21 cellular contexts compared by ENCODE assay signal in genomic region chr5:172075655-172076054, GRCh38.
DNase-seq lines count a peak whose midpoint lies in the region; ATAC-seq and TF ChIP-seq lines count a peak whose summit lies in the region.
"Had no signal": no experiment of that assay in that cellular context is flagged by ENCODE, and none has a peak within 500 bp of the region (broad histone marks: within the 10 kb centered on the region; RNA-seq: fewer than 3 reads in every experiment).

No MANE protein-coding gene starts in this region.

- no peak for TF ChIP-seq CTCF in activated CD8-positive, alpha-beta T cell treated with anti-CD3 and anti-CD28 coated beads for 36 hours (IDR thresholded peaks at IDR 0.05)

- CTCF ChIA-PET in activated CD8-positive, alpha-beta T cell treated with anti-CD3 and anti-CD28 coated beads for 36 hours (lab: Charles Lee): no interaction called here

- peaks cover 61% of the 10 kb centered on the region for H3K36me3 Mint-ChIP-seq in activated naive CD8-positive, alpha-beta T cell treated with anti-CD3 and anti-CD28 coated beads, Interleukin-2, amount 10 ng/mL, durations not matched to agents 7 days and 5 days
- H3K36me3 Mint-ChIP-seq in activated naive CD8-positive, alpha-beta T cell treated with anti-CD3 and anti-CD28 coated beads, Interleukin-2, amount 50 U/mL, for 24 hours (ENCODE audit: low read depth): peaks cover 53% of the 10 kb centered on the region
- H3K36me3 Mint-ChIP-seq in activated CD8-positive, alpha-beta T cell treated with anti-CD3 and anti-CD28 coated beads for 36 hours (ENCODE audit: low read depth): peaks cover 62% of the 10 kb centered on the region

- H3K9me3 Mint-ChIP-seq in activated naive CD8-positive, alpha-beta T cell treated with anti-CD3 and anti-CD28 coated beads, Interleukin-2, amount 10 ng/mL, durations not matched to agents 7 days and 5 days: no peaks in the 10 kb centered on the region
- H3K9me3 Mint-ChIP-seq in activated naive CD8-positive, alpha-beta T cell treated with anti-CD3 and anti-CD28 coated beads, Interleukin-2, amount 50 U/mL, for 24 hours: no peaks in the 10 kb centered on the region
- H3K9me3 Mint-ChIP-seq in activated CD8-positive, alpha-beta T cell treated with anti-CD3 and anti-CD28 coated beads for 36 hours: peaks cover 4% of the 10 kb centered on the region

- no peak for DNase-seq in activated naive CD8-positive, alpha-beta T cell treated with anti-CD3 and anti-CD28 coated beads, Interleukin-2, amount 10 ng/mL, durations not matched to agents 7 days and 5 days
- DNase-seq in activated naive CD8-positive, alpha-beta T cell treated with anti-CD3 and anti-CD28 coated beads, Interleukin-2, amount 50 U/mL, for 24 hours: no peak
- DNase-seq in activated CD8-positive, alpha-beta T cell treated with anti-CD3 and anti-CD28 coated beads for 36 hours: no peak
- peak; percentile 6 for DNase-seq in islet precursor cell
- DNase-seq in NCI-H1436 treated with DMSO at 0.1 percent for 48 hours (lab: John Stamatoyannopoulos, UW): no peak
- DNase-seq: DMS153, DND-41, GM23248, H7, KBM-7, MV-4-11, NCI-H1105, NCI-H146, NCI-H1930, NCI-H2107, NCI-H524, NCI-H774, SIG-M5 had no signal

- no peak overlapping the region for H3K4me3 Mint-ChIP-seq in activated naive CD8-positive, alpha-beta T cell treated with anti-CD3 and anti-CD28 coated beads, Interleukin-2, amount 10 ng/mL, durations not matched to agents 7 days and 5 days
- H3K4me3 Mint-ChIP-seq in activated naive CD8-positive, alpha-beta T cell treated with anti-CD3 and anti-CD28 coated beads, Interleukin-2, amount 50 U/mL, for 24 hours: no peak overlapping the region
- no peak overlapping the region for H3K4me3 Mint-ChIP-seq in activated CD8-positive, alpha-beta T cell treated with anti-CD3 and anti-CD28 coated beads for 36 hours
- H3K4me3 Mint-ChIP-seq: B cell had no signal

- peaks cover 43% of the 10 kb centered on the region for H3K4me1 Mint-ChIP-seq in activated naive CD8-positive, alpha-beta T cell treated with anti-CD3 and anti-CD28 coated beads, Interleukin-2, amount 10 ng/mL, durations not matched to agents 7 days and 5 days
- peaks cover 30% of the 10 kb centered on the region for H3K4me1 Mint-ChIP-seq in activated naive CD8-positive, alpha-beta T cell treated with anti-CD3 and anti-CD28 coated beads, Interleukin-2, amount 50 U/mL, for 24 hours
- H3K4me1 Mint-ChIP-seq in activated CD8-positive, alpha-beta T cell treated with anti-CD3 and anti-CD28 coated beads for 36 hours (ENCODE audit: low read depth): peaks cover 26% of the 10 kb centered on the region

- ATAC-seq in activated naive CD8-positive, alpha-beta T cell treated with anti-CD3 and anti-CD28 coated beads, Interleukin-2, amount 10 ng/mL, durations not matched to agents 7 days and 5 days (ENCODE audit: low read depth): no peak
- no peak for ATAC-seq in activated naive CD8-positive, alpha-beta T cell treated with anti-CD3 and anti-CD28 coated beads, Interleukin-2, amount 50 U/mL, for 24 hours
- no peak for ATAC-seq in activated CD8-positive, alpha-beta T cell treated with anti-CD3 and anti-CD28 coated beads for 36 hours
- ATAC-seq in GM19463 (IDR thresholded peaks at IDR 0.05; ENCODE audit: unreplicated experiment): no peak
- no peak for ATAC-seq in GM18858 (IDR thresholded peaks at IDR 0.05; ENCODE audit: unreplicated experiment)

- H3K27ac Mint-ChIP-seq in activated naive CD8-positive, alpha-beta T cell treated with anti-CD3 and anti-CD28 coated beads, Interleukin-2, amount 10 ng/mL, durations not matched to agents 7 days and 5 days: peak overlapping the region; percentile 81
- no peak overlapping the region for H3K27ac Mint-ChIP-seq in activated naive CD8-positive, alpha-beta T cell treated with anti-CD3 and anti-CD28 coated beads, Interleukin-2, amount 50 U/mL, for 24 hours
- H3K27ac Mint-ChIP-seq in activated CD8-positive, alpha-beta T cell treated with anti-CD3 and anti-CD28 coated beads for 36 hours: peak overlapping the region; percentile 63
- H3K27ac Mint-ChIP-seq: B cell had no signal

- intact Hi-C loops in activated CD8-positive, alpha-beta T cell treated with anti-CD3 and anti-CD28 coated beads for 36 hours (cut with micrococcal nuclease): no loop called here

- POLR2A ChIA-PET in activated naive CD8-positive, alpha-beta T cell treated with anti-CD3 and anti-CD28 coated beads, Interleukin-2, amount 10 ng/mL, durations not matched to agents 7 days and 5 days (lab: Charles Lee): no interaction called here
- POLR2A ChIA-PET in activated CD8-positive, alpha-beta T cell treated with anti-CD3 and anti-CD28 coated beads for 36 hours (lab: Charles Lee): interaction anchor here (0.6 kb wide), 1 partner anchor 104 kb away, joined by 3 read pairs; no protein-coding TSS in a partner anchor

- H3K27me3 Mint-ChIP-seq in activated naive CD8-positive, alpha-beta T cell treated with anti-CD3 and anti-CD28 coated beads, Interleukin-2, amount 10 ng/mL, durations not matched to agents 7 days and 5 days: no peaks in the 10 kb centered on the region
- H3K27me3 Mint-ChIP-seq in activated naive CD8-positive, alpha-beta T cell treated with anti-CD3 and anti-CD28 coated beads, Interleukin-2, amount 50 U/mL, for 24 hours: no peaks in the 10 kb centered on the region
- H3K27me3 Mint-ChIP-seq in activated CD8-positive, alpha-beta T cell treated with anti-CD3 and anti-CD28 coated beads for 36 hours: no peaks in the 10 kb centered on the region
- H3K27me3 Mint-ChIP-seq: B cell had no signal
